ENCODE assay signal across 28 cellular contexts in genomic region chr3:150054635-150055034, GRCh38.
"Had no signal": no experiment of that assay in that cellular context is flagged by ENCODE, and none has a peak within 500 bp of the region (broad histone marks: within the 10 kb centered on the region; RNA-seq: fewer than 3 reads in every experiment).

No MANE protein-coding gene starts in this region.

- H3K27ac ChIP-seq: stomach, suprapubic skin, testis, thoracic aorta, thyroid gland, tibial artery, tibial nerve, transverse colon, upper lobe of left lung, upper lobe of right lung, uterus, vagina had no signal

- H3K27ac Mint-ChIP-seq: stimulated activated effector memory CD8-positive, alpha-beta T cell treated with anti-CD3 and anti-CD28 coated beads, Interleukin-12 subunit alpha, Interleukin-12 subunit beta, amount 100 ng/mL, for 72 hours; stimulated activated memory B cell treated with anti-CD40 and anti-IgM and Interleukin-4, amounts not matched to agents 10 μg/mL and 1 μg/mL and 100 μg/mL, for 72 hours; stimulated activated naive B cell treated with anti-CD40 and anti-IgM and Interleukin-4, amounts not matched to agents 10 μg/mL and 1 μg/mL and 100 μg/mL, for 72 hours; stimulated activated naive CD8-positive, alpha-beta T cell treated with anti-CD3 and anti-CD28 coated beads, Interleukin-15, amount 100 ng/mL, for 72 hours; stimulated activated naive CD8-positive, alpha-beta T cell treated with anti-CD3 and anti-CD28 coated beads, Interleukin-15, Interleukin-2, amounts not matched to agents 100 ng/mL and 50 ng/mL, for 24 hours; type B pancreatic cell had no signal

- H3K27me3 ChIP-seq: stomach, suprapubic skin, testis, thyroid gland, tibial artery, tibial nerve, transverse colon, upper lobe of left lung, upper lobe of right lung, uterus, vagina had no signal

- H3K4me3 Mint-ChIP-seq: stimulated activated effector memory CD8-positive, alpha-beta T cell treated with anti-CD3 and anti-CD28 coated beads, Interleukin-12 subunit alpha, Interleukin-12 subunit beta, amount 100 ng/mL, for 72 hours; stimulated activated memory B cell treated with anti-CD40 and anti-IgM and Interleukin-4, amounts not matched to agents 10 μg/mL and 1 μg/mL and 100 μg/mL, for 72 hours; stimulated activated naive B cell treated with anti-CD40 and anti-IgM and Interleukin-4, amounts not matched to agents 10 μg/mL and 1 μg/mL and 100 μg/mL, for 72 hours; stimulated activated naive CD8-positive, alpha-beta T cell treated with anti-CD3 and anti-CD28 coated beads, Interleukin-15, amount 100 ng/mL, for 72 hours; stimulated activated naive CD8-positive, alpha-beta T cell treated with anti-CD3 and anti-CD28 coated beads, Interleukin-15, Interleukin-2, amounts not matched to agents 100 ng/mL and 50 ng/mL, for 24 hours; type B pancreatic cell had no signal

- H3K9me3 Mint-ChIP-seq: stimulated activated effector memory CD8-positive, alpha-beta T cell treated with anti-CD3 and anti-CD28 coated beads, Interleukin-12 subunit alpha, Interleukin-12 subunit beta, amount 100 ng/mL, for 72 hours; stimulated activated memory B cell treated with anti-CD40 and anti-IgM and Interleukin-4, amounts not matched to agents 10 μg/mL and 1 μg/mL and 100 μg/mL, for 72 hours; stimulated activated naive B cell treated with anti-CD40 and anti-IgM and Interleukin-4, amounts not matched to agents 10 μg/mL and 1 μg/mL and 100 μg/mL, for 72 hours; stimulated activated naive CD8-positive, alpha-beta T cell treated with anti-CD3 and anti-CD28 coated beads, Interleukin-15, amount 100 ng/mL, for 72 hours; stimulated activated naive CD8-positive, alpha-beta T cell treated with anti-CD3 and anti-CD28 coated beads, Interleukin-15, Interleukin-2, amounts not matched to agents 100 ng/mL and 50 ng/mL, for 24 hours; type B pancreatic cell had no signal

- H3K9me3 ChIP-seq: stomach, suprapubic skin, testis, thoracic aorta, thyroid gland, tibial artery, tibial nerve, transverse colon, upper lobe of left lung, upper lobe of right lung, uterus, vagina had no signal

- H3K4me3 ChIP-seq: stomach, suprapubic skin, testis, thoracic aorta, thyroid gland, tibial artery, tibial nerve, transverse colon, upper lobe of left lung, upper lobe of right lung, uterus, vagina had no signal

- H3K36me3 Mint-ChIP-seq: stimulated activated effector memory CD8-positive, alpha-beta T cell treated with anti-CD3 and anti-CD28 coated beads, Interleukin-12 subunit alpha, Interleukin-12 subunit beta, amount 100 ng/mL, for 72 hours; stimulated activated memory B cell treated with anti-CD40 and anti-IgM and Interleukin-4, amounts not matched to agents 10 μg/mL and 1 μg/mL and 100 μg/mL, for 72 hours; stimulated activated naive B cell treated with anti-CD40 and anti-IgM and Interleukin-4, amounts not matched to agents 10 μg/mL and 1 μg/mL and 100 μg/mL, for 72 hours; type B pancreatic cell had no signal

- H3K4me1 ChIP-seq: stomach, suprapubic skin, testis, tibial nerve, transverse colon, upper lobe of left lung, upper lobe of right lung, uterus, vagina had no signal

- H3K36me3 ChIP-seq: stomach, suprapubic skin, thoracic aorta, thyroid gland, tibial artery, tibial nerve, transverse colon, upper lobe of left lung, upper lobe of right lung, uterus, vagina had no signal

- ATAC-seq: stimulated activated effector memory CD8-positive, alpha-beta T cell treated with anti-CD3 and anti-CD28 coated beads, Interleukin-12 subunit alpha, Interleukin-12 subunit beta, amount 100 ng/mL, for 72 hours; stimulated activated memory B cell treated with anti-CD40 and anti-IgM and Interleukin-4, amounts not matched to agents 10 μg/mL and 1 μg/mL and 100 μg/mL, for 72 hours; stimulated activated naive B cell treated with anti-CD40 and anti-IgM and Interleukin-4, amounts not matched to agents 10 μg/mL and 1 μg/mL and 100 μg/mL, for 72 hours; stimulated activated naive CD8-positive, alpha-beta T cell treated with anti-CD3 and anti-CD28 coated beads, Interleukin-15, amount 100 ng/mL, for 72 hours; stimulated activated naive CD8-positive, alpha-beta T cell treated with anti-CD3 and anti-CD28 coated beads, Interleukin-15, Interleukin-2, amounts not matched to agents 100 U/mL and 50 U/mL, for 24 hours; upper lobe of right lung had no signal

- DNase-seq: stimulated activated CD4-positive, alpha-beta T cell treated with anti-CD3 and anti-CD28 coated beads, Interleukin-2, amount 100 ng/mL, for 48 hours; stimulated activated CD4-positive, alpha-beta T cell treated with anti-CD3 and anti-CD28 coated beads, Interleukin-4, amount 100 ng/mL, for 1 hour; stimulated activated CD4-positive, alpha-beta T cell treated with anti-CD3 and anti-CD28 coated beads, Interleukin-4, amount 100 ng/mL, for 24 hours; stimulated activated CD4-positive, alpha-beta T cell treated with anti-CD3 and anti-CD28 coated beads, Interleukin-4, amount 100 ng/mL, for 4 hours; stimulated activated CD8-positive, alpha-beta memory T cell treated with anti-CD3 and anti-CD28 coated beads, Interleukin-4, amount 100 ng/mL, for 48 hours; stimulated activated naive B cell treated with anti-CD40 and anti-IgM and Interleukin-4, amounts not matched to agents 10 μg/mL and 1 μg/mL and 100 μg/mL, for 72 hours; stimulated activated naive CD4-positive, alpha-beta T cell; stimulated activated naive CD4-positive, alpha-beta T cell treated with Interleukin-2 at 50 U/mL for 16 hours; stimulated activated naive CD8-positive, alpha-beta T cell treated with anti-CD3 and anti-CD28 coated beads, Interleukin-15, amount 100 ng/mL, for 72 hours; stimulated activated naive CD8-positive, alpha-beta T cell treated with anti-CD3 and anti-CD28 coated beads, Interleukin-15, Interleukin-2, amounts not matched to agents 100 U/mL and 50 U/mL, for 24 hours; stomach; substantia nigra; testis; tibial artery; transverse colon; trophoblast cell; upper lobe of left lung; upper lobe of right lung; uterus had no signal

- H3K4me1 Mint-ChIP-seq: stimulated activated effector memory CD8-positive, alpha-beta T cell treated with anti-CD3 and anti-CD28 coated beads, Interleukin-12 subunit alpha, Interleukin-12 subunit beta, amount 100 ng/mL, for 72 hours; stimulated activated memory B cell treated with anti-CD40 and anti-IgM and Interleukin-4, amounts not matched to agents 10 μg/mL and 1 μg/mL and 100 μg/mL, for 72 hours; stimulated activated naive B cell treated with anti-CD40 and anti-IgM and Interleukin-4, amounts not matched to agents 10 μg/mL and 1 μg/mL and 100 μg/mL, for 72 hours; stimulated activated naive CD8-positive, alpha-beta T cell treated with anti-CD3 and anti-CD28 coated beads, Interleukin-15, amount 100 ng/mL, for 72 hours had no signal
